ENCODE assay signal across 8 cellular contexts in the genomic region with DNA sequence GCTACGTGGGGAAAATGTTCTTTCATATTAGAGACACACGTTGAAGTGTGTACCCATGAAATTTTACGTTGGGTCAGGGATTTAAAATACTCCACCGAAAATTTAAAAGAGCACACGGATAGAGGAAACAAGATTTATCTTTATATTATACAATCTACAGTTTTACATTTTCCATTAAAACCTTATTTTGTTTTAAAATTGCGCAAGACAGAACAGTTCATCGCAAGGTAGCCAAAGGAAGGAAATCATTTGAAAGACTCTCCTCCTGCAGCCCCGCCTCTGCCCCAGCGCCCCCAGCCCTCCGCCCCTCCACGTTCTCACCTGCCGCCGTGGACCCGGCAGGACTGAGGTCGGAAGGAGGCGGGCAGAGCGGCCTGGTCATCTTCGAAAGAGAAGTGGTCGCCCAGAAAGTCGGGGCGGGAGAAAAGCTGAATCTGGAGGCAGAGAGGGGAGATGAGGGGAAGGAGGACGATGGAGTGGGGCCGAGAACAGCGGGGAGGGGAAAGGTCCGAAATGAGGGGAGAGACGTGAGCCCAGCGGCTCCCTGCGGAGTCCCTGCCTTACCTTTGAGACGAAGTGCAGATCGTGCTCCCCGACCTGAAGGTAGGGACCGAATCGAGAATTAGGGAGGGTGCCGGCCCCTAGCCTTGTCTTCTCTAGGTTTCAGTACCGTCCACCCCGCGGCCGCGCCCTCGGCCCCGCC. TPM values are rescaled to one million over a fixed set of nuclear protein-coding genes. Genes with fewer than 3 reads are reported as not detected.
DNase-seq lines count a peak whose midpoint lies in the region; ATAC-seq, FAIRE-seq and TF ChIP-seq lines count a peak whose summit lies in the region.

No MANE protein-coding gene starts in this region.

- TSS peak; percentile 68 for BruUV-seq in K562 (replicated peaks; lab: Mats Ljungman, UMichigan)

- H3K36me3 ChIP-seq in BE2C (no peaks in the 10 kb centered on the region), HUES6 (ENCODE audit: control insufficient read depth, insufficient read depth, low read length) (peaks cover 8% of the 10 kb centered on the region), K562 (ENCODE audit: control insufficient read depth, insufficient read depth, low read length) (no peaks in the 10 kb centered on the region)

- H3K4me1 Mint-ChIP-seq in memory B cell = peaks cover 6% of the 10 kb centered on the region

- H3K27ac ChIP-seq in HUES6 (ENCODE audit: low read depth, low read length) (no peak overlapping the region), K562 (ENCODE audit: extremely low read depth, low read depth, low read length) (peak overlapping the region; percentile 33; the same call in 1 of the 3 replicates)

- TF ChIP-seq POLR2A in K562 (conservative IDR thresholded peaks at IDR 0.05) = no peak

- H3K79me2 ChIP-seq in K562 (ENCODE audit: control insufficient read depth, insufficient read depth, low read length) = no peaks in the 10 kb centered on the region

- no peak for DNase-seq in BE2C
- peak in 1 of 4 experiments; percentile 55 for DNase-seq in K562 (ENCODE audit: extremely low read depth in 1 of 4, low spot score in 3 of 4)
- DNase-seq in memory B cell (ENCODE audit: low spot score in 2 of 2) = peak in 1 of 2 donors; percentile 37
- DNase-seq in DMS79 treated with DMSO at 0.1 percent for 48 hours (lab: John Stamatoyannopoulos, UW) = no peak
- no peak for DNase-seq in occipital lobe (lab: John Stamatoyannopoulos, UW)
- DNase-seq in inferior parietal cortex (ENCODE audit: extremely low spot score) = no peak
- DNase-seq in kidney tubule cell (ENCODE audit: low spot score) = no peak

- H3K9ac ChIP-seq in HUES6 (ENCODE audit: low read length) (peak overlapping the region; percentile 68), K562 (ENCODE audit: insufficient read depth in 1 of 2, low read depth in 2 of 2, low read length in 2 of 2) (peak overlapping the region; percentile 80 to 95; a peak in 3 of 4 replicates)

- intact Hi-C loops in K562 (cut with micrococcal nuclease) = no loop called here

- H3K27me3 Mint-ChIP-seq in memory B cell = no peaks in the 10 kb centered on the region

- no peaks in the 10 kb centered on the region for H3K9me3 Mint-ChIP-seq in memory B cell

- 2% methylated on average over 35 of the region's 41 CpGs for WGBS in K562 (ENCODE audit: insufficient coverage, low coverage, missing lambda C conversion rate)

- H3K27me3 ChIP-seq in BE2C (no peaks in the 10 kb centered on the region), HUES6 (ENCODE audit: control insufficient read depth, insufficient read depth, low read length) (peaks cover 11% of the 10 kb centered on the region; the same call in 1 of the 2 replicates), K562 (ENCODE audit: control insufficient read depth in 2 of 2, insufficient read depth in 2 of 2, low read length in 2 of 2) (no peaks in the 10 kb centered on the region)

- peak overlapping the region; percentile 89 for H3K4me2 ChIP-seq in K562 (ENCODE audit: insufficient read depth, low read length)

- H2AFZ ChIP-seq in K562 (ENCODE audit: low read depth, low read length) = peak overlapping the region; percentile 98

- CTCF ChIA-PET in K562 (lab: Yijun Ruan, JAX; ENCODE audit: low intra/inter-chr PET ratio) = no interaction called here

- no peak for TF ChIP-seq CTCF in BE2C (IDR thresholded peaks at IDR 0.05; ENCODE audit: low read depth, low read length)
- no peak for TF ChIP-seq CTCF in K562 (IDR thresholded peaks at IDR 0.05 in 2 of 3, conservative IDR thresholded peaks at IDR 0.05 in 1 of 3; ENCODE audit: insufficient read depth in 2 of 3, low read depth in 1 of 3, low read length in 3 of 3)

- H3K9me3 ChIP-seq in BE2C (no peaks in the 10 kb centered on the region), HUES6 (ENCODE audit: control insufficient read depth, insufficient read depth, low read depth, low read length) (no peaks in the 10 kb centered on the region), K562 (replicated peaks; ENCODE audit: control insufficient read depth, insufficient read depth, low read depth, low read length) (no peaks in the 10 kb centered on the region)

- no peak for FAIRE-seq in K562 (lab: Jason Lieb, UNC)

- H4K20me1 ChIP-seq in K562 (replicated peaks; ENCODE audit: control insufficient read depth, insufficient read depth, low read length) = no peaks in the 10 kb centered on the region

- in situ Hi-C loops in K562 (cut with MboI) = no loop called here

- no peak for TF ChIP-seq EP300 in K562 (IDR thresholded peaks at IDR 0.05; ENCODE audit: low read length)

- H3K4me1 ChIP-seq in BE2C = no peaks in the 10 kb centered on the region
- peaks cover 21% of the 10 kb centered on the region for H3K4me1 ChIP-seq in HUES6 (ENCODE audit: control insufficient read depth, insufficient read depth, low read length)
- H3K4me1 ChIP-seq in K562 (replicated peaks in 1 of 2; ENCODE audit: control insufficient read depth in 2 of 2, insufficient read depth in 2 of 2, low read length in 2 of 2) = peaks cover 14 to 21% of the 10 kb centered on the region in 2 experiments

- TF ChIP-seq RAD21 in K562 (CRISPR knock-in tag; conservative IDR thresholded peaks at IDR 0.05 in 1 of 2, IDR thresholded peaks at IDR 0.05 in 1 of 2) = no peak

- peak overlapping the region; percentile 55 for H3K27ac Mint-ChIP-seq in memory B cell

- peak overlapping the region; percentile 46 for H3K4me3 ChIP-seq in BE2C (ENCODE audit: low read depth, low read length)
- peak overlapping the region; percentile 87 for H3K4me3 ChIP-seq in HUES6 (ENCODE audit: low read depth, low read length)
- peak overlapping the region; percentile 50 for H3K4me3 ChIP-seq in K562

- POLR2A ChIA-PET in K562 (lab: Yijun Ruan, JAX) = interaction anchor here (0.6 to 3.5 kb wide), 15 partner anchors 8 to 308 kb away, joined by 3 to 24 read pairs (median 4); partner anchors contain the start of genes CD52 and SH3BGRL3

- peak overlapping the region; percentile 95 for H3K4me3 Mint-ChIP-seq in memory B cell

- peaks cover 4% of the 10 kb centered on the region for H3K9me1 ChIP-seq in K562 (ENCODE audit: control insufficient read depth, insufficient read depth, low read length)

- no peaks in the 10 kb centered on the region for H3K36me3 Mint-ChIP-seq in memory B cell

- ATAC-seq in K562 (peak; percentile 39), memory B cell (ENCODE audit: low read depth) (peak; percentile 1)

RNA-seq across cellular contexts. Expression of gene CRYBG2, which starts 18.0 kb away (rescaled TPM):
- not detected for polyA plus RNA-seq in BE2C (2012; ENCODE audit: insufficient read depth, insufficient read length, low read depth)
- 7.8 and 10.7 TPM in 2 replicates for total RNA-seq in K562 (2011; cell fraction: chromatin; rRNA removed; ENCODE audit: low replicate concordance)
- total RNA-seq in K562 (2011; cell fraction: nucleolus; rRNA removed) = 10.0 and 10.2 TPM in 2 replicates
- total RNA-seq in K562 (2011; cell fraction: nucleoplasm; rRNA removed) = 5.7 and 6.5 TPM in 2 replicates
- total RNA-seq in K562 (2014; rRNA removed) (7.5 and 12.6 TPM in 2 replicates), K562 (2014; rRNA removed; fragmentation: Illumina TruSeq; extraction: Trizol) (1.3 and 2.1 TPM in 2 replicates), K562 (2015; rRNA removed; fragmentation: Illumina TruSeq; extraction: Trizol) (1.9 and 2.5 TPM in 2 replicates), K562 (2021) (8.5 and 8.8 TPM in 2 replicates), occipital lobe (1.1 TPM)
- polyA plus RNA-seq in K562 (2011; rRNA removed) (3.3 and 3.8 TPM in 2 replicates), K562 (2014; fragmentation: Illumina TruSeq; extraction: Trizol) (3.7 and 5.1 TPM in 2 replicates), K562 (2014; fragmentation: Nextera tagmentation; extraction: Ambion mirVana) (1 to 10 TPM in 1 of 2 experiments, under 1 TPM in 1; 0.39 to 2.4 TPM), K562 (2014; rRNA removed) (3.1 and 8.1 TPM in 2 replicates)
- polyA plus RNA-seq in K562 (2011; cell fraction: cytosol; rRNA removed) = 4.8 and 8.5 TPM in 2 replicates
- polyA plus RNA-seq in K562 (2011; cell fraction: nucleus; rRNA removed) = 6.5 and 9.6 TPM in 2 replicates
- polyA plus RNA-seq in K562 (2012) = 4.3 and 24.3 TPM in 2 replicates
- 1.6 and 1.9 TPM in 2 replicates for polyA minus RNA-seq in K562 (2011; rRNA and poly(A)+ RNA removed)
- polyA minus RNA-seq in K562 (2011; cell fraction: cytosol; rRNA and poly(A)+ RNA removed) = 5.9 and 7.5 TPM in 2 replicates
- 2.6 and 4.4 TPM in 2 replicates for polyA minus RNA-seq in K562 (2011; cell fraction: nucleus; rRNA and poly(A)+ RNA removed)

RNA-seq across cellular contexts. Expression of gene CD52, which starts 18.2 kb away (rescaled TPM):
- not detected for polyA plus RNA-seq in BE2C (2012; ENCODE audit: insufficient read depth, insufficient read length, low read depth)
- total RNA-seq in K562 (2011; cell fraction: chromatin; rRNA removed; ENCODE audit: low replicate concordance) = 26.7 and 65.5 TPM in 2 replicates
- total RNA-seq in K562 (2011; cell fraction: nucleolus; rRNA removed) = 72.0 and 78.5 TPM in 2 replicates
- total RNA-seq in K562 (2011; cell fraction: nucleoplasm; rRNA removed) = 50.2 and 55.9 TPM in 2 replicates
- total RNA-seq in K562 (2014; rRNA removed) = 34.9 and 43.3 TPM in 2 replicates
- 127 TPM in 2 replicates for total RNA-seq in K562 (2014; rRNA removed; fragmentation: Illumina TruSeq; extraction: Trizol)
- 182 and 185 TPM in 2 replicates for total RNA-seq in K562 (2015; rRNA removed; fragmentation: Illumina TruSeq; extraction: Trizol)
- total RNA-seq in K562 (2021) = 70.9 and 90.7 TPM in 2 replicates
- polyA plus RNA-seq in K562 (2011; rRNA removed) = 312 and 418 TPM in 2 replicates
- 457 and 520 TPM in 2 replicates for polyA plus RNA-seq in K562 (2011; cell fraction: cytosol; rRNA removed)
- polyA plus RNA-seq in K562 (2011; cell fraction: nucleus; rRNA removed) = 77.7 and 147 TPM in 2 replicates
- 170 and 195 TPM in 2 replicates for polyA plus RNA-seq in K562 (2012)
- polyA plus RNA-seq in K562 (2014; fragmentation: Illumina TruSeq; extraction: Trizol) = 147 and 173 TPM in 2 replicates
- 100 to 1,000 TPM; 355 to 488 TPM for polyA plus RNA-seq in K562 (2014; fragmentation: Nextera tagmentation; extraction: Ambion mirVana)
- 152 and 198 TPM in 2 replicates for polyA plus RNA-seq in K562 (2014; rRNA removed)
- polyA minus RNA-seq in K562 (2011; rRNA and poly(A)+ RNA removed) = 56.1 and 74.7 TPM in 2 replicates
- polyA minus RNA-seq in K562 (2011; cell fraction: cytosol; rRNA and poly(A)+ RNA removed) = 28.1 and 33.6 TPM in 2 replicates
- 6.9 and 14.1 TPM in 2 replicates for polyA minus RNA-seq in K562 (2011; cell fraction: nucleus; rRNA and poly(A)+ RNA removed)
- 1.1 TPM for total RNA-seq in occipital lobe

RNA-seq across cellular contexts. Expression of gene UBXN11, which starts 29.5 kb away (rescaled TPM):
- polyA plus RNA-seq in BE2C (2012; ENCODE audit: insufficient read depth, insufficient read length, low read depth) = 8.4 TPM
- 26.5 and 67.3 TPM in 2 replicates for total RNA-seq in K562 (2011; cell fraction: chromatin; rRNA removed; ENCODE audit: low replicate concordance)
- 42.6 and 44.4 TPM in 2 replicates for total RNA-seq in K562 (2011; cell fraction: nucleolus; rRNA removed)
- total RNA-seq in K562 (2011; cell fraction: nucleoplasm; rRNA removed) = 37.0 and 39.5 TPM in 2 replicates
- total RNA-seq in K562 (2014; rRNA removed) = 11.3 and 11.5 TPM in 2 replicates
- 2.6 and 4.0 TPM in 2 replicates for total RNA-seq in K562 (2014; rRNA removed; fragmentation: Illumina TruSeq; extraction: Trizol)
- total RNA-seq in K562 (2015; rRNA removed; fragmentation: Illumina TruSeq; extraction: Trizol) = 8.1 and 8.2 TPM in 2 replicates
- 20.2 and 24.9 TPM in 2 replicates for total RNA-seq in K562 (2021)
- 17.5 and 20.9 TPM in 2 replicates for polyA plus RNA-seq in K562 (2011; rRNA removed)
- polyA plus RNA-seq in K562 (2011; cell fraction: cytosol; rRNA removed) = 20.1 and 26.4 TPM in 2 replicates
- 134 and 188 TPM in 2 replicates for polyA plus RNA-seq in K562 (2011; cell fraction: nucleus; rRNA removed)
- polyA plus RNA-seq in K562 (2012) = 23.4 and 28.6 TPM in 2 replicates
- 12.3 and 14.7 TPM in 2 replicates for polyA plus RNA-seq in K562 (2014; fragmentation: Illumina TruSeq; extraction: Trizol)
- 1 to 10 TPM in 1 of 2 experiments, under 1 TPM in 1; 0.48 to 2.1 TPM for polyA plus RNA-seq in K562 (2014; fragmentation: Nextera tagmentation; extraction: Ambion mirVana)
- 30.6 and 34.3 TPM in 2 replicates for polyA plus RNA-seq in K562 (2014; rRNA removed)
- 9.3 and 10.4 TPM in 2 replicates for polyA minus RNA-seq in K562 (2011; rRNA and poly(A)+ RNA removed)
- polyA minus RNA-seq in K562 (2011; cell fraction: cytosol; rRNA and poly(A)+ RNA removed) = 7.9 and 8.8 TPM in 2 replicates
- polyA minus RNA-seq in K562 (2011; cell fraction: nucleus; rRNA and poly(A)+ RNA removed) = 26.3 and 27.6 TPM in 2 replicates
- 5.0 TPM for total RNA-seq in occipital lobe

RNA-seq across cellular contexts. Expression of gene ZNF683, which starts 36.6 kb away (rescaled TPM):
- not detected for polyA plus RNA-seq in BE2C (2012; ENCODE audit: insufficient read depth, insufficient read length, low read depth)
- not detected in 2 replicates for total RNA-seq in K562 (2011; cell fraction: chromatin; rRNA removed; ENCODE audit: low replicate concordance)
- total RNA-seq in K562 (2011; cell fraction: nucleolus; rRNA removed) = not detected in 2 replicates
- not detected in 2 replicates for total RNA-seq in K562 (2011; cell fraction: nucleoplasm; rRNA removed)
- total RNA-seq in K562 (2014; rRNA removed) (not detected in 2 replicates), K562 (2014; rRNA removed; fragmentation: Illumina TruSeq; extraction: Trizol) (not detected in 2 replicates), K562 (2015; rRNA removed; fragmentation: Illumina TruSeq; extraction: Trizol) (not detected in 2 replicates), K562 (2021) (not detected in 2 replicates), occipital lobe (not detected)
- polyA plus RNA-seq in K562 (2011; rRNA removed) (not detected in 2 replicates), K562 (2014; fragmentation: Illumina TruSeq; extraction: Trizol) (not detected in 2 replicates), K562 (2014; fragmentation: Nextera tagmentation; extraction: Ambion mirVana) (not detected), K562 (2014; rRNA removed) (not detected in 2 replicates)
- not detected in 2 replicates for polyA plus RNA-seq in K562 (2011; cell fraction: cytosol; rRNA removed)
- not detected in 2 replicates for polyA plus RNA-seq in K562 (2011; cell fraction: nucleus; rRNA removed)
- polyA plus RNA-seq in K562 (2012) = not detected in 2 replicates
- polyA minus RNA-seq in K562 (2011; rRNA and poly(A)+ RNA removed) = not detected in 2 replicates
- not detected in 2 replicates for polyA minus RNA-seq in K562 (2011; cell fraction: cytosol; rRNA and poly(A)+ RNA removed)
- polyA minus RNA-seq in K562 (2011; cell fraction: nucleus; rRNA and poly(A)+ RNA removed) = not detected in 2 replicates

RNA-seq across cellular contexts. Expression of gene SH3BGRL3, which starts 56.0 kb away (rescaled TPM):
- 170 TPM for polyA plus RNA-seq in BE2C (2012; ENCODE audit: insufficient read depth, insufficient read length, low read depth)
- 38.1 and 86.2 TPM in 2 replicates for total RNA-seq in K562 (2011; cell fraction: chromatin; rRNA removed; ENCODE audit: low replicate concordance)
- total RNA-seq in K562 (2011; cell fraction: nucleolus; rRNA removed) = 46.2 and 57.2 TPM in 2 replicates
- 65.8 and 101 TPM in 2 replicates for total RNA-seq in K562 (2011; cell fraction: nucleoplasm; rRNA removed)
- total RNA-seq in K562 (2014; rRNA removed) = 32.9 and 60.5 TPM in 2 replicates
- 29.8 and 30.3 TPM in 2 replicates for total RNA-seq in K562 (2014; rRNA removed; fragmentation: Illumina TruSeq; extraction: Trizol)
- total RNA-seq in K562 (2015; rRNA removed; fragmentation: Illumina TruSeq; extraction: Trizol) = 54.2 and 55.0 TPM in 2 replicates
- 96.2 and 110 TPM in 2 replicates for total RNA-seq in K562 (2021)
- 50.3 and 83.3 TPM in 2 replicates for polyA plus RNA-seq in K562 (2011; rRNA removed)
- 116 and 139 TPM in 2 replicates for polyA plus RNA-seq in K562 (2011; cell fraction: cytosol; rRNA removed)
- polyA plus RNA-seq in K562 (2011; cell fraction: nucleus; rRNA removed) = 74.3 and 96.2 TPM in 2 replicates
- polyA plus RNA-seq in K562 (2012) = 175 and 179 TPM in 2 replicates
- polyA plus RNA-seq in K562 (2014; fragmentation: Illumina TruSeq; extraction: Trizol) = 140 and 152 TPM in 2 replicates
- polyA plus RNA-seq in K562 (2014; fragmentation: Nextera tagmentation; extraction: Ambion mirVana) = 100 to 1,000 TPM; 106 to 137 TPM
- 31.1 and 33.8 TPM in 2 replicates for polyA plus RNA-seq in K562 (2014; rRNA removed)
- polyA minus RNA-seq in K562 (2011; rRNA and poly(A)+ RNA removed) = 79.6 and 89.0 TPM in 2 replicates
- polyA minus RNA-seq in K562 (2011; cell fraction: cytosol; rRNA and poly(A)+ RNA removed) = 86.5 and 93.9 TPM in 2 replicates
- polyA minus RNA-seq in K562 (2011; cell fraction: nucleus; rRNA and poly(A)+ RNA removed) = 34.3 and 44.0 TPM in 2 replicates
- total RNA-seq in occipital lobe = 8.4 TPM

Comparison
In these comparisons a context has a peak if more than half of its experiments do, and no peak if none do; other contexts are left out.
1. RNA of gene CD52, which starts 18.2 kb away (total RNA-seq): 26.7 to 185 TPM in K562; 1.1 TPM in occipital lobe (single experiment); every median in the first group is over 10 times any median in the second.
2. Peak in every context shown above with its lines, with median percentiles within 50 percentile points of each other: H3K4me3 ChIP-seq.